ENCODE assay signal across 34 cellular contexts in the genomic region with DNA sequence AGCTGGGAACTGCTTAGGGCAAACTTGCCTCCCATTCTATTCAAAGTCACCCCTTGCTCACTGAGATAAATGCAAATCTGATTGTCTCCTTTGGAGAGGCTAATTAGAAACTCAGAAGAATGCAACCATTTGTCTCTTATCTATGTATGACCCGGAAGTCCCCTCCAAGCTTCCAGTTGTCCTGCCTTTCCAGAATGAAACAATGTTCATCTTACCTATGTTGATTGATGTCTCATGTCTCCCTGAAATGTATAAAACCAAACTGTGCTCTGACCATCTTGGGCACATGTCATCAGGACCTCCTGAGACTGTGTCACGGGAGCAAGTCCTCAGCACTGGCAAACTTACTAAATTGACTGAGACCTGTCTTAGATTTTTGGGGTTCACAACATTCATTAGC. TPM values are rescaled to one million over a fixed set of nuclear protein-coding genes. Genes with fewer than 3 reads are reported as not detected.
"Had no signal": no experiment of that assay in that cellular context is flagged by ENCODE, and none has a peak within 500 bp of the region (broad histone marks: within the 10 kb centered on the region; RNA-seq: fewer than 3 reads in every experiment).

No MANE protein-coding gene starts in this region.

- H3K27me3 Mint-ChIP-seq: activated CD4-positive, alpha-beta memory T cell treated with anti-CD3 and anti-CD28 coated beads, Interleukin-2, amount 10 ng/mL, durations not matched to agents 7 days and 5 days; activated CD8-positive, alpha-beta memory T cell treated with anti-CD3 and anti-CD28 coated beads, Interleukin-2, amount 10 ng/mL, durations not matched to agents 7 days and 5 days; activated naive CD4-positive, alpha-beta T cell treated with anti-CD3 and anti-CD28 coated beads, Interleukin-2, amount 10 ng/mL, durations not matched to agents 7 days and 5 days; activated naive CD8-positive, alpha-beta T cell; activated naive CD8-positive, alpha-beta T cell treated with anti-CD3 and anti-CD28 coated beads, Interleukin-2, amount 50 U/mL, for 24 hours had no signal

- H3K27ac ChIP-seq: Peyer's patch, VCaP had no signal

- H3K4me1 ChIP-seq: Peyer's patch had no signal

- H3K36me3 Mint-ChIP-seq: activated CD8-positive, alpha-beta memory T cell treated with anti-CD3 and anti-CD28 coated beads, Interleukin-2, amount 10 ng/mL, durations not matched to agents 7 days and 5 days; activated naive CD4-positive, alpha-beta T cell treated with anti-CD3 and anti-CD28 coated beads, Interleukin-2, amount 10 ng/mL, durations not matched to agents 7 days and 5 days; activated naive CD8-positive, alpha-beta T cell; brain; T-cell had no signal

- H3K9me3 Mint-ChIP-seq: activated CD4-positive, alpha-beta memory T cell treated with anti-CD3 and anti-CD28 coated beads, Interleukin-2, amount 10 ng/mL, durations not matched to agents 7 days and 5 days; activated naive CD4-positive, alpha-beta T cell treated with anti-CD3 and anti-CD28 coated beads, Interleukin-2, amount 10 ng/mL, durations not matched to agents 7 days and 5 days; activated naive CD8-positive, alpha-beta T cell treated with anti-CD3 and anti-CD28 coated beads, Interleukin-2, amount 50 U/mL, for 24 hours; T-cell had no signal

- H3K36me3 ChIP-seq: Peyer's patch had no signal

- DNase-seq: activated CD4-positive, alpha-beta memory T cell treated with anti-CD3 and anti-CD28 coated beads, Interleukin-2, amount 10 ng/mL, durations not matched to agents 7 days and 5 days; activated CD4-positive, alpha-beta T cell treated with anti-CD3 and anti-CD28 coated beads for 1 hour; activated CD4-positive, alpha-beta T cell treated with anti-CD3 and anti-CD28 coated beads for 48 hours; activated CD4-positive, CD25-positive, alpha-beta regulatory T cell; activated CD8-positive, alpha-beta memory T cell treated with anti-CD3 and anti-CD28 coated beads for 24 hours; activated CD8-positive, alpha-beta memory T cell treated with anti-CD3 and anti-CD28 coated beads, Interleukin-2, amount 10 ng/mL, durations not matched to agents 7 days and 5 days; activated CD8-positive, alpha-beta memory T cell treated with anti-CD3 and anti-CD28 coated beads, Interleukin-2, amount 50 U/mL, for 48 hours; activated effector memory CD4-positive, alpha-beta T cell treated with Interleukin-2 at 50 U/mL for 16 hours; activated naive CD4-positive, alpha-beta T cell treated with anti-CD3 and anti-CD28 coated beads, Interleukin-2, amount 10 ng/mL, durations not matched to agents 7 days and 5 days; activated naive CD8-positive, alpha-beta T cell treated with anti-CD3 and anti-CD28 coated beads, Interleukin-2, amount 50 U/mL, for 24 hours; activated T-cell treated with anti-CD3 and anti-CD28 coated beads, Interleukin-2, amount 50 U/mL, for 48 hours; anterior cingulate cortex; central memory CD4-positive, alpha-beta T cell; Karpas-422; NCI-H1048; NCI-H1436 treated with DMSO at 0.1 percent for 48 hours; NCI-H1694 treated with DMSO at 0.1 percent for 48 hours; NCI-H2029; NCI-H345; NCI-H524 treated with DMSO at 0.1 percent for 48 hours; NK-92 treated with Interleukin-12 subunit alpha and Interleukin-12 subunit beta, amount 100 ng/mL, for 24 hours; PC-3; Peyer's patch; RPMI8226; SHP77 treated with DMSO at 0.1 percent for 48 hours; T-cell; T-helper 17 cell had no signal

- H3K27me3 ChIP-seq: Peyer's patch had no signal

- H3K4me3 Mint-ChIP-seq: activated CD4-positive, alpha-beta memory T cell treated with anti-CD3 and anti-CD28 coated beads, Interleukin-2, amount 10 ng/mL, durations not matched to agents 7 days and 5 days; activated CD8-positive, alpha-beta memory T cell treated with anti-CD3 and anti-CD28 coated beads, Interleukin-2, amount 10 ng/mL, durations not matched to agents 7 days and 5 days; activated naive CD4-positive, alpha-beta T cell treated with anti-CD3 and anti-CD28 coated beads, Interleukin-2, amount 10 ng/mL, durations not matched to agents 7 days and 5 days; activated naive CD8-positive, alpha-beta T cell; activated naive CD8-positive, alpha-beta T cell treated with anti-CD3 and anti-CD28 coated beads, Interleukin-2, amount 50 U/mL, for 24 hours; brain; T-cell; T-helper 17 cell had no signal

- ATAC-seq: activated CD8-positive, alpha-beta memory T cell treated with anti-CD3 and anti-CD28 coated beads, Interleukin-2, amount 10 ng/mL, durations not matched to agents 7 days and 5 days; activated naive CD8-positive, alpha-beta T cell treated with anti-CD3 and anti-CD28 coated beads, Interleukin-2, amount 50 U/mL, for 24 hours; PC-3; SK-N-SH treated with all-trans-retinoic acid at 6 μM for 48 hours; T-cell; T-helper 17 cell had no signal

- H3K4me1 Mint-ChIP-seq: activated CD4-positive, alpha-beta memory T cell treated with anti-CD3 and anti-CD28 coated beads, Interleukin-2, amount 10 ng/mL, durations not matched to agents 7 days and 5 days; activated CD8-positive, alpha-beta memory T cell treated with anti-CD3 and anti-CD28 coated beads, Interleukin-2, amount 10 ng/mL, durations not matched to agents 7 days and 5 days; activated naive CD4-positive, alpha-beta T cell treated with anti-CD3 and anti-CD28 coated beads, Interleukin-2, amount 10 ng/mL, durations not matched to agents 7 days and 5 days; brain; T-cell; T-helper 17 cell had no signal

- H3K27ac Mint-ChIP-seq: activated CD4-positive, alpha-beta memory T cell treated with anti-CD3 and anti-CD28 coated beads, Interleukin-2, amount 10 ng/mL, durations not matched to agents 7 days and 5 days; activated CD8-positive, alpha-beta memory T cell treated with anti-CD3 and anti-CD28 coated beads, Interleukin-2, amount 10 ng/mL, durations not matched to agents 7 days and 5 days; activated naive CD4-positive, alpha-beta T cell treated with anti-CD3 and anti-CD28 coated beads, Interleukin-2, amount 10 ng/mL, durations not matched to agents 7 days and 5 days; activated naive CD8-positive, alpha-beta T cell; activated naive CD8-positive, alpha-beta T cell treated with anti-CD3 and anti-CD28 coated beads, Interleukin-2, amount 50 U/mL, for 24 hours; brain; T-cell; T-helper 17 cell had no signal

- H3K9me3 ChIP-seq: Peyer's patch had no signal

- H3K4me3 ChIP-seq: Peyer's patch had no signal

RNA-seq across cellular contexts. Expression of gene TMPRSS11E, which starts 37.1 kb away (rescaled TPM):
- total RNA-seq: activated CD4-positive, alpha-beta memory T cell treated with anti-CD3 and anti-CD28 coated beads, Interleukin-2, amount 10 ng/mL, durations not matched to agents 7 days and 5 days; cerebellum; MCF 10A; NCI-H460; PC-3; Peyer's patch; T-helper 17 cell had no signal
